Comparison of ENCODE assay signal across 8 cellular contexts in genomic region chr4:3074846-3075651, GRCh38. TPM values are rescaled to one million over a fixed set of nuclear protein-coding genes. Genes with fewer than 3 reads are reported as not detected.
DNase-seq lines count a peak whose midpoint lies in the region; ATAC-seq lines count a peak whose summit lies in the region.

No MANE protein-coding gene starts in this region.

- no peak overlapping the region for H2AK5ac ChIP-seq in mesendoderm (ENCODE audit: low read length)

- peak overlapping the region; percentile 93 for H3K4me3 ChIP-seq in mesendoderm (ENCODE audit: low read length)

- peaks cover 10% of the 10 kb centered on the region for H3K79me1 ChIP-seq in mesendoderm (ENCODE audit: low read length)

- H3K18ac ChIP-seq in mesendoderm (ENCODE audit: low read length), result peak overlapping the region; percentile 35

- H3K4ac ChIP-seq in mesendoderm (ENCODE audit: low read depth, low read length), result peak overlapping the region; percentile 24

- H3K4me1 ChIP-seq in mesendoderm (ENCODE audit: control insufficient read depth, low read depth, low read length), result peaks cover 2% of the 10 kb centered on the region

- H2BK15ac ChIP-seq in mesendoderm (replicated peaks; ENCODE audit: low read depth), result no peak overlapping the region

- no peak overlapping the region for H4K5ac ChIP-seq in mesendoderm (ENCODE audit: low read length)

- peak overlapping the region; percentile 90 for H3K27ac ChIP-seq in mesendoderm (ENCODE audit: low read depth, low read length)

- H3K9ac ChIP-seq in mesendoderm (ENCODE audit: low read length), result peak overlapping the region; percentile 92

- H2BK5ac ChIP-seq in mesendoderm (ENCODE audit: low read length), result no peak overlapping the region

- H3K27me3 ChIP-seq in mesendoderm (ENCODE audit: insufficient read depth, low read length, poor library complexity), result no peaks in the 10 kb centered on the region

- no peaks in the 10 kb centered on the region for H3K36me3 ChIP-seq in mesendoderm (ENCODE audit: control insufficient read depth, insufficient read depth, low read length)

- peak overlapping the region; percentile 93 for H3K56ac ChIP-seq in mesendoderm (ENCODE audit: low read length)

- DNase-seq in EL, result peak; percentile 81
- DNase-seq in NCI-H526 (lab: John Stamatoyannopoulos, UW), result peak; percentile 39 to 57
- DNase-seq in activated CD4-positive, alpha-beta T cell treated with anti-CD3 and anti-CD28 coated beads, Interleukin-2, amount 50 U/mL, for 48 hours, result peak; percentile 59 to 66
- peak; percentile 41 for DNase-seq in effector CD8-positive, alpha-beta T cell (lab: John Stamatoyannopoulos, UW)
- DNase-seq in mesendoderm, result peak; percentile 95
- peak; percentile 71 for DNase-seq in stimulated activated CD8-positive, alpha-beta memory T cell treated with anti-CD3 and anti-CD28 coated beads, Interleukin-4, amount 100 ng/mL, for 48 hours

- H3K79me2 ChIP-seq in mesendoderm (ENCODE audit: control insufficient read depth, insufficient read depth, low read length), result peaks cover 39% of the 10 kb centered on the region

- no peak overlapping the region for H3K23ac ChIP-seq in mesendoderm (ENCODE audit: low read length)

- no CpG with 5 or more reads among the region's 60 CpGs for WGBS in mesendoderm (ENCODE audit: extremely low coverage, insufficient coverage, low lambda C conversion rate)

- ATAC-seq in HG03025 (IDR thresholded peaks at IDR 0.05; ENCODE audit: low FRiP score, unreplicated experiment) (peak; percentile 3), esophagus mucosa (no peak)

- H3K4me2 ChIP-seq in mesendoderm (ENCODE audit: low read length), result peak overlapping the region; percentile 5

- no peak overlapping the region for H4K8ac ChIP-seq in mesendoderm (ENCODE audit: low read depth, low read length)

- H2BK120ac ChIP-seq in mesendoderm (ENCODE audit: low read depth, low read length), result no peak overlapping the region

RNA-seq across cellular contexts. Expression of gene HTT, which starts 0.6 kb away (rescaled TPM):
- 24.0 TPM for polyA plus RNA-seq in mesendoderm (2013, experiment 1 of 2)
- polyA plus RNA-seq in mesendoderm (2013, experiment 2 of 2), result 23.6 TPM
- 39.6 TPM for total RNA-seq in esophagus mucosa

RNA-seq across cellular contexts. Expression of gene HTT-AS, which starts 0.7 kb away (rescaled TPM):
- not detected for polyA plus RNA-seq in mesendoderm (2013, experiment 1 of 2)
- not detected for polyA plus RNA-seq in mesendoderm (2013, experiment 2 of 2)
- total RNA-seq in esophagus mucosa, result not detected

Comparison
In these comparisons a context has a peak if more than half of its experiments do, and no peak if none do; other contexts are left out.
1. DNase-seq: peak in every context shown above with its lines; median percentile 95 in mesendoderm; 81 in EL; 71 in stimulated activated CD8-positive, alpha-beta memory T cell treated with anti-CD3 and anti-CD28 coated beads, Interleukin-4, amount 100 ng/mL, for 48 hours; 62 in activated CD4-positive, alpha-beta T cell treated with anti-CD3 and anti-CD28 coated beads, Interleukin-2, amount 50 U/mL, for 48 hours; 48 in NCI-H526; 41 in effector CD8-positive, alpha-beta T cell.